ENCODE assay signal across 8 cellular contexts in the genomic region with DNA sequence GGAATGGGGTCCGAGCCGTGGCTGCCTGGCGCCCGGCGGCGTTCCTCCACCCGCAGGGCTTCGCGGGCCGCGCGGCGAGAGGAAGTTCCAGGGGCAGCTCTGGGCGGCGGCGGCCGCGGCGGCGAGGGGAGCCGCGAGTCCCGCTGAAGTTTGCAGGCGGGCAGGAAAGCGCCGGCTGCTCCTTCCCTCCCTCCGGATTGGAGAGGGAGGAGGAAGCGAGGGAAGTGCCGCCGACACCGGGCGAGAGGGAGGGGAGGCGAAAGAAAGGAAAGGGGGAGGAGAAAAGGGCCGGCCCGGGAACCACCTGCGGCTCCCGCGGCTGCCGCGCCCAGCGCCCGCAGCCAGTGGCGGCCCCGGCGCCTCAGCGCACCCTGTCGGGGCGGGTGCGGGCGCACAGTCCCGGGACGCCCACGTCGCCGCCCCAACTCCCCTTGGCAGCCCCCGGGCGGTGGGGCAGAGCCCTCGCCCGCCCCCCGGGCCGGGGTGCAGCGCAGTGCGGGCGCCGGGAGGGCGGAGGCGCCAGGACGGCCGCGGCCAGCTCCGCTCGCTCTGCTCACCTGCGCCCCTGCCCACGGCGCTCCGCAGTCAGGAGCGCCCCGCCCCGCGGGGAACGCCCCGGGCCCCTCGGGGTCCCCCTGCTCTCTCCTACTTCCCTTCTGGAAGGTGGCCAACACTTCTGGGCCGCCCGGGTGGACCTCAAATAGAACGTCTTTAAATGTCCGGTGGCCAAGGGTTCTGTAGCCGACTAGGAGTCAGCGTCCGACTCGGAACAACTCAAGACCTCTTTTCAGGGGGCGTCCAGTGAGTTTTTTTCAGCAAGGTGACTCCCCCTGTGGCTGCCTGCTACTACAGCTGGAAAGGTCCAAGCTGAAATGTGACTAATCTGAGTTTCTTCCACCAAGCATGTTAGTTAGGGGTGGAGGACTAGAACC.
A peak's percentile ranks its signal among the peaks of the same experiment; 100 is the strongest.
DNase-seq lines count a peak whose midpoint lies in the region; ATAC-seq and TF ChIP-seq lines count a peak whose summit lies in the region.

No MANE protein-coding gene starts in this region.

- H3K27ac ChIP-seq in OCI-LY7 (ENCODE audit: low read depth, low read length, poor library complexity, severe bottlenecking): no peak overlapping the region

- ATAC-seq in GM21423 (IDR thresholded peaks at IDR 0.05; ENCODE audit: unreplicated experiment): peak; percentile 51
- ATAC-seq in Right ventricle myocardium inferior: peak; percentile 60

- CTCF ChIA-PET in OCI-LY7 (lab: Charles Lee; ENCODE audit: unreplicated experiment): no interaction called here

- no peaks in the 10 kb centered on the region for H3K9me2 ChIP-seq in OCI-LY7 (ENCODE audit: insufficient read depth, low read length)

- DNase-seq in DMS79 treated with DMSO at 0.1 percent for 48 hours (lab: John Stamatoyannopoulos, UW) (peak; percentile 52), HPDE6-E6E7 (ENCODE audit: extremely low spot score) (peak; percentile 79), OCI-LY7 (ENCODE audit: low spot score) (peak; percentile 30), Right ventricle myocardium inferior (ENCODE audit: missing footprints) (peak; percentile 85), occipital lobe (lab: John Stamatoyannopoulos, UW) (peak; percentile 6)
- DNase-seq in activated naive CD4-positive, alpha-beta T cell treated with anti-CD3 and anti-CD28 coated beads, Interleukin-2, amount 50 U/mL, for 16 hours: peak; percentile 25
- no peak for DNase-seq in NK-92 treated with Interleukin-12 subunit alpha and Interleukin-12 subunit beta, amount 100 ng/mL, for 24 hours (lab: John Stamatoyannopoulos, UW)

- POLR2A ChIA-PET in OCI-LY7 (lab: Charles Lee): interaction anchor here (0.5 to 1.0 kb wide), 3 partner anchors 333 to 732 kb away, joined by 3 to 4 read pairs (median 3); no protein-coding TSS in a partner anchor

- no peaks in the 10 kb centered on the region for H3K4me1 ChIP-seq in OCI-LY7 (ENCODE audit: insufficient read depth, low read length, poor library complexity, severe bottlenecking)

- TF ChIP-seq CTCF in OCI-LY7 (conservative IDR thresholded peaks at IDR 0.05; ENCODE audit: low read length): no peak

- no peaks in the 10 kb centered on the region for H3K9me3 ChIP-seq in OCI-LY7 (ENCODE audit: low read length)

- H2AFZ ChIP-seq in OCI-LY7 (ENCODE audit: low read length): peak overlapping the region; percentile 76

- peak overlapping the region; percentile 83 for H3K4me2 ChIP-seq in OCI-LY7 (ENCODE audit: low read length)

- no peaks in the 10 kb centered on the region for H3K36me3 ChIP-seq in OCI-LY7 (ENCODE audit: insufficient read depth, low read length)

- peak overlapping the region; percentile 73 for H3K4me3 ChIP-seq in OCI-LY7 (ENCODE audit: low read depth, low read length, poor library complexity, severe bottlenecking)

- no TSS peak for BruUV-seq in OCI-LY7 (replicated peaks; lab: Mats Ljungman, UMichigan)

- intact Hi-C loops in OCI-LY7 (cut with micrococcal nuclease; ENCODE audit: unreplicated experiment): loop anchor here (1.0 kb wide), 1 partner anchor 73 kb away; no protein-coding TSS in a partner anchor
- intact Hi-C loops in Right ventricle myocardium inferior (cut with DNase I): loop anchor here (2.0 to 5.0 kb wide), 2 partner anchors 80 to 106 kb away; partner anchors contain the start of gene CCDC28A

- no peaks in the 10 kb centered on the region for H4K20me1 ChIP-seq in OCI-LY7 (ENCODE audit: insufficient read depth, low read length)

- H3K79me2 ChIP-seq in OCI-LY7 (ENCODE audit: insufficient read depth, low read depth, low read length): no peaks in the 10 kb centered on the region
